ENCODE assay signal across 13 cellular contexts in the genomic region with DNA sequence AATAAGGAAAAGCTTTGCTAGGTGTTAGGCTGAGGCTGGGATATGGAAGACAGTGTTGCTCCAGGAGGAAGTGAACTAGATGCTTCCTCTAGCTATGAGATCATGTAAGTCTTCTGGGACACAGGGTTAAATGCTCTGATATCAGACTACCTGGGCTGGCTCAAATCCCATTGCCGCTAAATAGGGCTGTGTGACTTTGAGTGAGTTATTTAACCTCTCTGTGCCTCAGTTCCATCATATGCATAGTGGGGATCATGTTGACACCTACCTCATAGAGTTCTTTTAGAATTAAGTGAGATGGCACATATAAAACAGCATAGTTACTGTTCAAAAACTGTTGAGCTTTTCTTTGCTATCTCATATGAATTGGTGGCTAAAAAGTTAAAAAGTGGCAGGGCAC. TPM values are rescaled to one million over a fixed set of nuclear protein-coding genes. Genes with fewer than 3 reads are reported as not detected.
"Had no signal": no experiment of that assay in that cellular context is flagged by ENCODE, and none has a peak within 500 bp of the region (broad histone marks: within the 10 kb centered on the region; RNA-seq: fewer than 3 reads in every experiment).

No MANE protein-coding gene starts in this region.

- H3K79me2 ChIP-seq: hepatocyte had no signal

- ATAC-seq: effector memory CD8-positive, alpha-beta T cell; left ventricle myocardium superior; naive thymus-derived CD4-positive, alpha-beta T cell; stimulated activated naive CD8-positive, alpha-beta T cell treated with anti-CD3 and anti-CD28 coated beads, Interleukin-15, amount 100 ng/mL, for 72 hours had no signal

- H3K4me2 ChIP-seq: hepatocyte had no signal

- H3K36me3 ChIP-seq: right atrium auricular region, sigmoid colon, thoracic aorta had no signal

- H3K9me3 ChIP-seq: right atrium auricular region, sigmoid colon, thoracic aorta had no signal

- H3K27me3 ChIP-seq: foreskin keratinocyte, hepatocyte, right atrium auricular region, sigmoid colon had no signal

- H3K27ac ChIP-seq: foreskin keratinocyte, hepatocyte, right atrium auricular region, skin epidermis, thoracic aorta had no signal

- H3K4me3 ChIP-seq: hepatocyte, lung, right atrium auricular region, sigmoid colon, skin epidermis, thoracic aorta had no signal

- H3K9me3 Mint-ChIP-seq: effector memory CD8-positive, alpha-beta T cell; naive thymus-derived CD4-positive, alpha-beta T cell; nephron progenitor cell; stimulated activated naive B cell treated with anti-CD40 and anti-IgM and Interleukin-4, amounts not matched to agents 10 μg/mL and 1 μg/mL and 100 μg/mL, for 72 hours; stimulated activated naive CD8-positive, alpha-beta T cell treated with anti-CD3 and anti-CD28 coated beads, Interleukin-15, amount 100 ng/mL, for 72 hours had no signal

- H3K27me3 Mint-ChIP-seq: effector memory CD8-positive, alpha-beta T cell; stimulated activated naive B cell treated with anti-CD40 and anti-IgM and Interleukin-4, amounts not matched to agents 10 μg/mL and 1 μg/mL and 100 μg/mL, for 72 hours; stimulated activated naive CD8-positive, alpha-beta T cell treated with anti-CD3 and anti-CD28 coated beads, Interleukin-15, amount 100 ng/mL, for 72 hours had no signal

- H3K4me3 Mint-ChIP-seq: effector memory CD8-positive, alpha-beta T cell; nephron progenitor cell; stimulated activated naive B cell treated with anti-CD40 and anti-IgM and Interleukin-4, amounts not matched to agents 10 μg/mL and 1 μg/mL and 100 μg/mL, for 72 hours; stimulated activated naive CD8-positive, alpha-beta T cell treated with anti-CD3 and anti-CD28 coated beads, Interleukin-15, amount 100 ng/mL, for 72 hours had no signal

- H2AFZ ChIP-seq: hepatocyte had no signal

- H3K27ac Mint-ChIP-seq: effector memory CD8-positive, alpha-beta T cell; nephron progenitor cell; stimulated activated naive B cell treated with anti-CD40 and anti-IgM and Interleukin-4, amounts not matched to agents 10 μg/mL and 1 μg/mL and 100 μg/mL, for 72 hours; stimulated activated naive CD8-positive, alpha-beta T cell treated with anti-CD3 and anti-CD28 coated beads, Interleukin-15, amount 100 ng/mL, for 72 hours had no signal

RNA-seq across cellular contexts. Expression of a gene that starts 51.1 kb away (rescaled TPM):
- polyA plus RNA-seq: naive thymus-derived CD4-positive, alpha-beta T cell had no signal
